9 cellular contexts compared by ENCODE assay signal in the genomic region with DNA sequence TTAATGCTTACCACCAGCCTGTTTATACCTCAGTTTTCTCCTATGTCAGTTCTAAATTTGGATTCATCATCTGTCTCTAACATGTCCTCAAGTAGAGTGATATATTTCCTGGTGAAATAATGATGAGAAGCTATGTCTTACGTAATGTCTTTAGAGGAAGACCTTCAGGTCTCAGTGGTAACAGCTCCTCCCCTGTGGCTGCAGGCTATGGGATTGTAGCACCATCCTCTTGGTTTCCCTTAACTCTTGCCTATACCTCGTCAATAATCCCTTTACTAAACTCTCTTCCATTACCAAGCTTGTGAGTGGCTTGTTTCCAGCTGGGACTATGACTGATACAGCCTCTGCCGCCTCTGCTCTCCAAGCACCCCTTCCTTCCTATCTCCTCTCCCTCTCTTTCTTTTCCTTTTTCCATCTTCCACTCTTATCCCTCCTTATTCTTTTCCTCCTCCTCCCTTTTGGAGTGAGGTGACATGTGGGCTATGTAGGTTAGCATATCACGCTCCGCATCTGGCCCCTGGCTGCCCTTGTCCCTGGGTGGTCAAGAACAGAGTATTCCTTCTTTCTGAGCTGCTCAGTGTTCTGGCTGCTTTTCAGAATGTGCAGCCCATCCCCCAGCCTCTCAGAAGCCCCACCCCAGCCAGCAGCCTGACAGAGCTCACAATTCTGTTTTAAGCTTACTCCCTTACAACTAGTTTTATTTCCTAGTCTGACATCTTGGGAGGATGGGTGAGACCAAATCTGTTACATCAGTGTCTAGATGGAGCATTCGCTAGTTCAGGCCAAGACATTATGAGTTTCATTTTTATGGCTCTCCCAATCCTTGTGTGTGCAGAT.
DNase-seq lines count a peak whose midpoint lies in the region; ATAC-seq lines count a peak whose summit lies in the region.
"Had no signal": no experiment of that assay in that cellular context is flagged by ENCODE, and none has a peak within 500 bp of the region (broad histone marks: within the 10 kb centered on the region; RNA-seq: fewer than 3 reads in every experiment).

No MANE protein-coding gene starts in this region.

- ATAC-seq in left lobe of liver (peak; percentile 59), esophagus mucosa (no peak), HG03108 (IDR thresholded peaks at IDR 0.05; ENCODE audit: unreplicated experiment) (no peak), HG03159 (IDR thresholded peaks at IDR 0.05; ENCODE audit: unreplicated experiment) (no peak), GM21381 (IDR thresholded peaks at IDR 0.05; ENCODE audit: unreplicated experiment) (no peak)

- DNase-seq in NCI-H1092 treated with DMSO at 0.1 percent for 48 hours (lab: John Stamatoyannopoulos, UW): peak; percentile 84
- peak; percentile 72 for DNase-seq in astrocyte of the hippocampus (ENCODE audit: low read depth, low spot score)
- peak; percentile 84 for DNase-seq in left lobe of liver (ENCODE audit: low spot score)
- DNase-seq: activated CD4-positive, CD25-positive, alpha-beta regulatory T cell treated with anti-CD3 and anti-CD28 coated beads, Interleukin-2, amount 50 U/mL, for 72 hours had no signal

- peak overlapping the region; percentile 36 for H3K27ac ChIP-seq in temporal lobe (ENCODE audit: low read depth, low read length)
